ENCODE assay signal across 29 cellular contexts in the genomic region with DNA sequence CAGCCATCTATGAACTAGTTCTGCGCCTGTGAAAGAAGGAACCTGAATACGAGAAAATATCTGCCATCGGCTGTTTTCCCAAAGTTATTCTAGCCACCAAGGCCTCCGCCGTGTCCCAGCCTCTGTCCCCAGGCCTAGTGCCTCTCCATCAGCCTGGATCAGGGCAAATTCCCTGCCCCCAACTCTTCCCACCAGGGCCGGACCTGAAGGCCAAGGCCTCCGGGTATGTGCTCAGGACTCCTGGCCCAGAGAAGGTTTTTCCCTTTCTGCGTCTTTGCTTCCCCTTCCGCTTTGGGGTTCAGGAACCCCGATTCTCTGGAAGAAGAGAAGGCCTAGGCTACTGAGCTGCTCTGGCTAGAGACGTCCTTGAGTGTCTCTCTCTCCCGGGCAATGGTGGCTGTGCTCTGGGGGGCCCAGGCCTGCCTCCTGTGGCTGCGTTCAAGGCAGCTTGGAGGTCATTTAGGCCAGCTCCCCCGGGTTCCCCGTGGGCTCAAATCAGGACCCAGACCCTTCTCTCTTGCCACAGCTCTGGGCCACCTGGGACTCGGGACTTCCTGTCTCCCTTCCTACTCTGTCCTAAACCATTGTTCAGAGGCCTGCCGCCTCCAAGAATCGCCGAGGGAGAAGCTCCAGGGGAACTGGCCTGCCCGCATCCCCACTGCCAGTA. TPM values are rescaled to one million over a fixed set of nuclear protein-coding genes. Genes with fewer than 3 reads are reported as not detected.
A peak's percentile ranks its signal among the peaks of the same experiment; 100 is the strongest.
DNase-seq lines count a peak whose midpoint lies in the region; ATAC-seq, FAIRE-seq and TF ChIP-seq lines count a peak whose summit lies in the region.
"Had no signal": no experiment of that assay in that cellular context is flagged by ENCODE, and none has a peak within 500 bp of the region (broad histone marks: within the 10 kb centered on the region; RNA-seq: fewer than 3 reads in every experiment).

No MANE protein-coding gene starts in this region.

- H3K4me1 Mint-ChIP-seq in activated naive CD8-positive, alpha-beta T cell (ENCODE audit: low read depth), result peaks cover 28% of the 10 kb centered on the region
- H3K4me1 Mint-ChIP-seq in activated naive CD8-positive, alpha-beta T cell treated with anti-CD3 and anti-CD28 coated beads for 36 hours, result peaks cover 26% of the 10 kb centered on the region
- H3K4me1 Mint-ChIP-seq in type B pancreatic cell (ENCODE audit: unreplicated experiment), result peaks cover 36% of the 10 kb centered on the region

- intact Hi-C loops in kidney (cut with DNase I), result no loop called here

- peak overlapping the region; percentile 99 for H3K4me3 ChIP-seq in SK-N-MC
- no peak overlapping the region for H3K4me3 ChIP-seq in kidney (ENCODE audit: low read length in 2 of 2)
- H3K4me3 ChIP-seq: mucosa of descending colon had no signal

- H3K4me1 ChIP-seq in kidney (ENCODE audit: control insufficient read depth in 1 of 2, insufficient read depth in 1 of 2, low read depth in 1 of 2, low read length in 2 of 2), result peaks cover 0 to 12% of the 10 kb centered on the region in 2 donors
- H3K4me1 ChIP-seq: BE2C had no signal

- no peak for DNase-seq in activated naive CD8-positive, alpha-beta T cell treated with anti-CD3 and anti-CD28 coated beads for 36 hours
- DNase-seq in SK-N-MC (ENCODE audit: low read depth, low spot score) (no peak), kidney (peak; percentile 9), type B pancreatic cell (ENCODE audit: extremely low spot score, unreplicated experiment) (no peak), OCI-M1 (lab: John Stamatoyannopoulos, UW) (no peak), GM13976 (ENCODE audit: low spot score) (no peak)
- DNase-seq: 8988T; activated CD8-positive, alpha-beta T cell treated with anti-CD3 and anti-CD28 coated beads, Interleukin-2, amount 10 ng/mL, durations not matched to agents 7 days and 5 days; activated naive CD4-positive, alpha-beta T cell; activated T-cell treated with anti-CD3 and anti-CD28 coated beads, Interleukin-2, amount 50 U/mL, for 1 hour; anterior cingulate cortex; BE2C; central memory CD4-positive, alpha-beta T cell; erythroblast; foreskin melanocyte; hippocampal formation; mucosa of descending colon; NCI-H187; NCI-H226; NCI-H748 treated with DMSO at 0.1 percent for 48 hours; nucleus accumbens; spleen; stimulated activated CD4-positive, alpha-beta T cell treated with anti-CD3 and anti-CD28 coated beads, Interleukin-4, amount 100 ng/mL, for 24 hours had no signal

- ATAC-seq in HG03280 (IDR thresholded peaks at IDR 0.05; ENCODE audit: unreplicated experiment), result no peak
- ATAC-seq: activated CD8-positive, alpha-beta T cell treated with anti-CD3 and anti-CD28 coated beads, Interleukin-2, amount 10 ng/mL, durations not matched to agents 7 days and 5 days; mucosa of descending colon had no signal

- H3K9me3 ChIP-seq in SK-N-MC (ENCODE audit: low read depth, low read length) (no peaks in the 10 kb centered on the region), kidney (ENCODE audit: control insufficient read depth in 1 of 2, low read length in 2 of 2) (no peaks in the 10 kb centered on the region)
- H3K9me3 ChIP-seq: BE2C, mucosa of descending colon had no signal

- in situ Hi-C loops in GM13976 (cut with MboI; ENCODE audit: low sequenced_read_pairs, unreplicated experiment), result no loop called here

- H3K36me3 Mint-ChIP-seq in activated naive CD8-positive, alpha-beta T cell, result no peaks in the 10 kb centered on the region
- H3K36me3 Mint-ChIP-seq in activated naive CD8-positive, alpha-beta T cell treated with anti-CD3 and anti-CD28 coated beads for 36 hours, result no peaks in the 10 kb centered on the region
- peaks cover 4% of the 10 kb centered on the region for H3K36me3 Mint-ChIP-seq in type B pancreatic cell

- FAIRE-seq in kidney (lab: Jason Lieb, UNC), result no peak
- FAIRE-seq: D721Med had no signal

- H3K27me3 Mint-ChIP-seq in activated naive CD8-positive, alpha-beta T cell, result peaks cover 54% of the 10 kb centered on the region
- H3K27me3 Mint-ChIP-seq in activated naive CD8-positive, alpha-beta T cell treated with anti-CD3 and anti-CD28 coated beads for 36 hours, result peaks cover 97% of the 10 kb centered on the region
- peaks cover 97% of the 10 kb centered on the region for H3K27me3 Mint-ChIP-seq in type B pancreatic cell

- peak overlapping the region; percentile 89 for H3K27ac ChIP-seq in SK-N-MC
- no peak overlapping the region for H3K27ac ChIP-seq in kidney (ENCODE audit: low read depth in 2 of 2, low read length in 2 of 2)
- H3K27ac ChIP-seq: spleen, tibial nerve had no signal

- peak overlapping the region; percentile 24 for H3K4me3 Mint-ChIP-seq in activated naive CD8-positive, alpha-beta T cell
- H3K4me3 Mint-ChIP-seq in activated naive CD8-positive, alpha-beta T cell treated with anti-CD3 and anti-CD28 coated beads for 36 hours, result no peak overlapping the region
- H3K4me3 Mint-ChIP-seq in type B pancreatic cell, result peak overlapping the region; percentile 86
- H3K4me3 Mint-ChIP-seq: activated CD8-positive, alpha-beta T cell treated with anti-CD3 and anti-CD28 coated beads, Interleukin-2, amount 10 ng/mL, durations not matched to agents 7 days and 5 days had no signal

- H3K36me3 ChIP-seq in SK-N-MC (ENCODE audit: insufficient read depth, low read length) (peaks cover 17% of the 10 kb centered on the region), kidney (ENCODE audit: control insufficient read depth in 1 of 2, insufficient read depth in 2 of 2, low read length in 2 of 2) (no peaks in the 10 kb centered on the region)
- H3K36me3 ChIP-seq: BE2C, spleen, tibial nerve had no signal

- H3K9ac ChIP-seq in SK-N-MC (ENCODE audit: insufficient read length), result peak overlapping the region; percentile 93
- H3K9ac ChIP-seq in kidney (ENCODE audit: low read length in 2 of 2), result no peak overlapping the region

- no peak for TF ChIP-seq CTCF in kidney (IDR thresholded peaks at IDR 0.05; ENCODE audit: borderline replicate concordance, extremely low read depth, insufficient read depth)
- TF ChIP-seq CTCF in type B pancreatic cell (conservative IDR thresholded peaks at IDR 0.05), result no peak
- no peak for TF ChIP-seq CTCF in GM13976 (IDR thresholded peaks at IDR 0.05; ENCODE audit: borderline replicate concordance, control extremely low read depth, extremely low read depth, insufficient read depth, missing control alignments)

- no peaks in the 10 kb centered on the region for H3K9me3 Mint-ChIP-seq in activated naive CD8-positive, alpha-beta T cell (ENCODE audit: low read depth)
- H3K9me3 Mint-ChIP-seq in activated naive CD8-positive, alpha-beta T cell treated with anti-CD3 and anti-CD28 coated beads for 36 hours, result no peaks in the 10 kb centered on the region
- no peaks in the 10 kb centered on the region for H3K9me3 Mint-ChIP-seq in type B pancreatic cell
- H3K9me3 Mint-ChIP-seq: stimulated activated naive CD8-positive, alpha-beta T cell treated with anti-CD3 and anti-CD28 coated beads, Interleukin-15, Interleukin-2, amounts not matched to agents 100 ng/mL and 50 ng/mL, for 24 hours had no signal

- no peak overlapping the region for H3K27ac Mint-ChIP-seq in activated naive CD8-positive, alpha-beta T cell
- no peak overlapping the region for H3K27ac Mint-ChIP-seq in activated naive CD8-positive, alpha-beta T cell treated with anti-CD3 and anti-CD28 coated beads for 36 hours
- H3K27ac Mint-ChIP-seq in type B pancreatic cell, result no peak overlapping the region
- H3K27ac Mint-ChIP-seq: activated CD8-positive, alpha-beta T cell treated with anti-CD3 and anti-CD28 coated beads, Interleukin-2, amount 10 ng/mL, durations not matched to agents 7 days and 5 days; stimulated activated naive CD8-positive, alpha-beta T cell treated with anti-CD3 and anti-CD28 coated beads, Interleukin-15, Interleukin-2, amounts not matched to agents 100 ng/mL and 50 ng/mL, for 24 hours had no signal

RNA-seq across cellular contexts. Expression of a gene that starts 1.6 kb away (rescaled TPM):
- total RNA-seq in activated naive CD8-positive, alpha-beta T cell treated with anti-CD3 and anti-CD28 coated beads for 36 hours, result not detected
- total RNA-seq in kidney (0.16 TPM), type B pancreatic cell (ENCODE audit: low replicate concordance) (0.43 and 11.6 TPM in 2 replicates)
- 0.09 TPM for polyA plus RNA-seq in kidney (ENCODE audit: insufficient read depth, low read depth, low replicate concordance)
- total RNA-seq: activated CD8-positive, alpha-beta T cell treated with anti-CD3 and anti-CD28 coated beads, Interleukin-2, amount 10 ng/mL, durations not matched to agents 7 days and 5 days; HT1080; mucosa of descending colon had no signal
- polyA plus RNA-seq: spleen had no signal
